ENCODE assay signal across 25 cellular contexts in genomic region chr14:98945611-98946570, GRCh38.
A peak's percentile ranks its signal among the peaks of the same experiment; 100 is the strongest.
DNase-seq lines count a peak whose midpoint lies in the region; ATAC-seq, FAIRE-seq and TF ChIP-seq lines count a peak whose summit lies in the region.
"Had no signal": no experiment of that assay in that cellular context is flagged by ENCODE, and none has a peak within 500 bp of the region (broad histone marks: within the 10 kb centered on the region; RNA-seq: fewer than 3 reads in every experiment).

No MANE protein-coding gene starts in this region.

- intact Hi-C loops in Right ventricle myocardium inferior (cut with DNase I): no loop called here
- intact Hi-C loops in activated T-helper 2 cell treated with anti-CD3 and anti-CD28 coated beads, Interferon-gamma antibody, Interleukin-2, Interleukin-4, amounts not matched to agents 10 μg/mL and 5 μg/mL and 100 μg/mL, durations not matched to agents 14 hours and 24 hours and 36 hours (cut with micrococcal nuclease): no loop called here

- peaks cover 0 to 5% of the 10 kb centered on the region in 2 donors for H3K4me1 ChIP-seq in right atrium auricular region
- H3K4me1 ChIP-seq in H1 (replicated peaks in 1 of 4; ENCODE audit: control insufficient read depth in 3 of 4, insufficient read depth in 4 of 4, low read length in 3 of 4): peaks cover 0 to 3% (median 0%) of the 10 kb centered on the region in 4 experiments; a peak in 2 of 7 replicates
- peaks cover 7% of the 10 kb centered on the region for H3K4me1 ChIP-seq in keratinocyte (ENCODE audit: control insufficient read depth, extremely low read depth, insufficient read depth, low read length)
- H3K4me1 ChIP-seq: uterus had no signal

- H3K23ac ChIP-seq in H1 (ENCODE audit: insufficient read length): no peak overlapping the region

- H3K4me1 Mint-ChIP-seq in activated T-helper 2 cell treated with anti-CD3 and anti-CD28 coated beads, Interferon-gamma antibody, Interleukin-2, Interleukin-4, amounts not matched to agents 10 μg/mL and 5 μg/mL and 100 μg/mL, durations not matched to agents 14 hours and 24 hours and 36 hours (ENCODE audit: low read depth): peaks cover 30% of the 10 kb centered on the region

- H3K36me3 Mint-ChIP-seq in activated T-helper 2 cell treated with anti-CD3 and anti-CD28 coated beads, Interferon-gamma antibody, Interleukin-2, Interleukin-4, amounts not matched to agents 10 μg/mL and 5 μg/mL and 100 μg/mL, durations not matched to agents 14 hours and 24 hours and 36 hours (ENCODE audit: low read depth): no peaks in the 10 kb centered on the region
- H3K36me3 Mint-ChIP-seq: activated naive CD4-positive, alpha-beta T cell treated with anti-CD3 and anti-CD28 coated beads, Interleukin-2, amount 10 ng/mL, durations not matched to agents 7 days and 5 days; stimulated activated effector memory CD8-positive, alpha-beta T cell treated with anti-CD3 and anti-CD28 coated beads, Interleukin-12 subunit alpha, Interleukin-12 subunit beta, amount 100 ng/mL, for 72 hours had no signal

- H3K9me1 ChIP-seq in keratinocyte (ENCODE audit: control insufficient read depth, extremely low read depth, insufficient read depth, low read length): no peaks in the 10 kb centered on the region

- no peak overlapping the region for H2BK5ac ChIP-seq in H1 (ENCODE audit: low read depth, low read length)

- H3K4me3 ChIP-seq in right atrium auricular region: no peak overlapping the region
- no peak overlapping the region for H3K4me3 ChIP-seq in H1 (ENCODE audit: extremely low read depth in 1 of 4, insufficient read depth in 2 of 4, low read depth in 3 of 4, low read length in 4 of 4)
- no peak overlapping the region for H3K4me3 ChIP-seq in keratinocyte (ENCODE audit: control insufficient read depth in 2 of 3, extremely low read depth in 1 of 3, insufficient read depth in 2 of 3, low read depth in 1 of 3, low read length in 3 of 3)
- H3K4me3 ChIP-seq: suprapubic skin, uterus had no signal

- CTCF ChIA-PET in H1 (lab: Charles Lee; ENCODE audit: partially characterized antibody): no interaction called here

- no peaks in the 10 kb centered on the region for H3K79me1 ChIP-seq in H1 (ENCODE audit: low read depth, low read length)

- no peak for TF ChIP-seq CTCF in right atrium auricular region (IDR thresholded peaks at IDR 0.05)
- no peak for TF ChIP-seq CTCF in H1 (IDR thresholded peaks at IDR 0.05; ENCODE audit: control extremely low read depth in 1 of 3, insufficient read depth in 1 of 3, low read depth in 1 of 3, low read length in 3 of 3)
- TF ChIP-seq CTCF in keratinocyte (optimal IDR thresholded peaks at IDR 0.05 in 1 of 3, IDR thresholded peaks at IDR 0.05 in 1 of 3, conservative IDR thresholded peaks at IDR 0.05 in 1 of 3; ENCODE audit: extremely low read depth in 1 of 3, insufficient read depth in 2 of 3, low read length in 3 of 3): no peak

- H3K27me3 Mint-ChIP-seq in activated T-helper 2 cell treated with anti-CD3 and anti-CD28 coated beads, Interferon-gamma antibody, Interleukin-2, Interleukin-4, amounts not matched to agents 10 μg/mL and 5 μg/mL and 100 μg/mL, durations not matched to agents 14 hours and 24 hours and 36 hours (ENCODE audit: low read depth): no peaks in the 10 kb centered on the region
- H3K27me3 Mint-ChIP-seq: central memory CD8-positive, alpha-beta T cell had no signal

- no peak overlapping the region for H3K4ac ChIP-seq in H1 (replicated peaks; ENCODE audit: insufficient read length, low read depth, low read length)

- H4K91ac ChIP-seq in H1 (replicated peaks; ENCODE audit: insufficient read length, low read length): no peak overlapping the region

- H4K20me1 ChIP-seq in H1 (replicated peaks in 1 of 2; ENCODE audit: control insufficient read depth in 1 of 2, insufficient read depth in 2 of 2, low read length in 2 of 2): no peaks in the 10 kb centered on the region
- no peaks in the 10 kb centered on the region for H4K20me1 ChIP-seq in keratinocyte (ENCODE audit: control insufficient read depth, extremely low read depth, insufficient read depth, low read length)

- no peak overlapping the region for H3K9ac ChIP-seq in H1 (replicated peaks in 1 of 4; ENCODE audit: extremely low read depth in 1 of 4, low read depth in 3 of 4, low read length in 3 of 4)
- no peak overlapping the region for H3K9ac ChIP-seq in keratinocyte (ENCODE audit: control insufficient read depth, extremely low read depth, insufficient read depth, low read length)

- H3K4me2 ChIP-seq in H1 (ENCODE audit: insufficient read depth in 1 of 2, low read depth in 2 of 2, low read length in 2 of 2) (no peak overlapping the region), keratinocyte (ENCODE audit: control insufficient read depth, extremely low read depth, insufficient read depth, low read depth, low read length) (no peak overlapping the region)

- H2BK120ac ChIP-seq in H1 (replicated peaks; ENCODE audit: low read depth, low read length): no peak overlapping the region

- no peak overlapping the region for H3K14ac ChIP-seq in H1 (ENCODE audit: insufficient read length)

- H2AK5ac ChIP-seq in H1 (ENCODE audit: low read depth, low read length): no peak overlapping the region

- H4K5ac ChIP-seq in H1 (ENCODE audit: insufficient read length, low read depth, low read length): no peak overlapping the region

- WGBS in H1 (ENCODE audit: extremely low coverage in 1 of 2, insufficient coverage in 1 of 2, insufficient read length in 1 of 2, insufficient replicate concordance in 2 of 2, low coverage in 1 of 2, low lambda C conversion rate in 2 of 2, missing lambda C conversion rate in 1 of 2), 2 experiments: 87% methylated on average over 23 of the region's 23 CpGs; no CpG with 5 or more reads in 1 of the 2 experiments

- dilution Hi-C loops in keratinocyte (cut with MboI; ENCODE audit: extremely low pct_ligation_motif_present, low sequenced_read_pairs): no loop called here

- H4K8ac ChIP-seq in H1 (ENCODE audit: extremely low read depth, insufficient read depth, low read length): no peak overlapping the region

- no peaks in the 10 kb centered on the region for H3K23me2 ChIP-seq in H1 (ENCODE audit: low read depth, low read length)

- H3K9me3 Mint-ChIP-seq in activated T-helper 2 cell treated with anti-CD3 and anti-CD28 coated beads, Interferon-gamma antibody, Interleukin-2, Interleukin-4, amounts not matched to agents 10 μg/mL and 5 μg/mL and 100 μg/mL, durations not matched to agents 14 hours and 24 hours and 36 hours: no peaks in the 10 kb centered on the region
- H3K9me3 Mint-ChIP-seq: activated naive CD4-positive, alpha-beta T cell treated with anti-CD3 and anti-CD28 coated beads, Interleukin-2, amount 10 ng/mL, durations not matched to agents 7 days and 5 days; activated T-cell treated with anti-CD3 and anti-CD28 coated beads, Interleukin-2, amount 50 U/mL, for 4 hours; central memory CD8-positive, alpha-beta T cell; stimulated activated effector memory CD8-positive, alpha-beta T cell treated with anti-CD3 and anti-CD28 coated beads, Interleukin-12 subunit alpha, Interleukin-12 subunit beta, amount 100 ng/mL, for 72 hours had no signal

- H3K79me2 ChIP-seq in H1 (ENCODE audit: control insufficient read depth in 1 of 2, insufficient read depth in 2 of 2, low read length in 2 of 2): no peaks in the 10 kb centered on the region
- H3K79me2 ChIP-seq in keratinocyte (ENCODE audit: control insufficient read depth, insufficient read depth, low read length): no peaks in the 10 kb centered on the region

- no peak for FAIRE-seq in H1 (lab: Jason Lieb, UNC)
- peak; percentile 13 for FAIRE-seq in keratinocyte (lab: Jason Lieb, UNC)
- FAIRE-seq: GM12892, TTC549 had no signal

- H2BK12ac ChIP-seq in H1 (ENCODE audit: low read depth, low read length): no peak overlapping the region

- no peak for TF ChIP-seq RAD21 in H1 (IDR thresholded peaks at IDR 0.05 in 1 of 2, conservative IDR thresholded peaks at IDR 0.05 in 1 of 2; ENCODE audit: low read depth in 2 of 2, low read length in 2 of 2)

- no peak overlapping the region for H3K4me3 Mint-ChIP-seq in activated T-helper 2 cell treated with anti-CD3 and anti-CD28 coated beads, Interferon-gamma antibody, Interleukin-2, Interleukin-4, amounts not matched to agents 10 μg/mL and 5 μg/mL and 100 μg/mL, durations not matched to agents 14 hours and 24 hours and 36 hours (ENCODE audit: low read depth)
- H3K4me3 Mint-ChIP-seq: activated CD8-positive, alpha-beta T cell treated with anti-CD3 and anti-CD28 coated beads, Interleukin-2, amount 10 ng/mL, durations not matched to agents 7 days and 5 days; activated naive CD4-positive, alpha-beta T cell treated with anti-CD3 and anti-CD28 coated beads, Interleukin-2, amount 10 ng/mL, durations not matched to agents 7 days and 5 days; activated T-cell treated with anti-CD3 and anti-CD28 coated beads, Interleukin-2, amount 50 U/mL, for 4 hours; central memory CD8-positive, alpha-beta T cell; stimulated activated effector memory CD8-positive, alpha-beta T cell treated with anti-CD3 and anti-CD28 coated beads, Interleukin-12 subunit alpha, Interleukin-12 subunit beta, amount 100 ng/mL, for 72 hours had no signal

- no peak for TF ChIP-seq POLR2A in H1 (IDR thresholded peaks at IDR 0.05; ENCODE audit: control extremely low read depth in 1 of 2, low read depth in 2 of 2, low read length in 2 of 2)

- H2AFZ ChIP-seq in H1 (ENCODE audit: low read length) (peak overlapping the region; percentile 57; the same call in 1 of the 2 replicates), keratinocyte (ENCODE audit: control insufficient read depth, low read length) (no peak overlapping the region)

- TF ChIP-seq EP300 in H1 (IDR thresholded peaks at IDR 0.05; ENCODE audit: borderline replicate concordance in 1 of 2, low read depth in 2 of 2, low read length in 2 of 2): no peak

- ATAC-seq in Right ventricle myocardium inferior (peak; percentile 54), GM18868 (IDR thresholded peaks at IDR 0.05; ENCODE audit: unreplicated experiment) (no peak), HG03039 (IDR thresholded peaks at IDR 0.05; ENCODE audit: unreplicated experiment) (no peak)
- ATAC-seq: activated CD8-positive, alpha-beta T cell treated with anti-CD3 and anti-CD28 coated beads, Interleukin-2, amount 10 ng/mL, durations not matched to agents 7 days and 5 days had no signal

- no peak for DNase-seq in Right ventricle myocardium inferior (ENCODE audit: missing footprints)
- DNase-seq in right atrium auricular region (ENCODE audit: low spot score): no peak
- no peak for DNase-seq in H1 (ENCODE audit: low read depth in 1 of 2, low spot score in 2 of 2)
- no peak for DNase-seq in keratinocyte (ENCODE audit: low read depth, low spot score)
- DNase-seq in activated T-helper 2 cell treated with anti-CD3 and anti-CD28 coated beads, Interferon-gamma antibody, Interleukin-2, Interleukin-4, amounts not matched to agents 10 μg/mL and 5 μg/mL and 100 μg/mL, durations not matched to agents 14 hours and 24 hours and 36 hours (ENCODE audit: low spot score): no peak
- no peak for DNase-seq in GF-D8 (lab: John Stamatoyannopoulos, UW)
- DNase-seq: activated CD4-positive, CD25-positive, alpha-beta regulatory T cell treated with anti-CD3 and anti-CD28 coated beads, Interleukin-2, amount 50 U/mL, for 72 hours; activated CD8-positive, alpha-beta T cell treated with anti-CD3 and anti-CD28 coated beads, Interleukin-2, amount 10 ng/mL, durations not matched to agents 7 days and 5 days; activated naive CD4-positive, alpha-beta T cell treated with anti-CD3 and anti-CD28 coated beads, Interleukin-2, amount 10 ng/mL, durations not matched to agents 7 days and 5 days; activated T-cell treated with anti-CD3 and anti-CD28 coated beads, Interleukin-2, amount 50 U/mL, for 4 hours; anterior cingulate cortex; DND-41; mesenchymal stem cell; NCI-H1436; NCI-H446 treated with DMSO at 0.1 percent for 48 hours; nucleus accumbens; stimulated activated CD4-positive, alpha-beta T cell treated with anti-CD3 and anti-CD28 coated beads, Interleukin-2, amount 100 ng/mL, for 48 hours; uterus had no signal

- no peak overlapping the region for H3K27ac ChIP-seq in right atrium auricular region
- H3K27ac ChIP-seq in H1 (ENCODE audit: low read depth, low read length): no peak overlapping the region
- no peak overlapping the region for H3K27ac ChIP-seq in keratinocyte (ENCODE audit: control insufficient read depth, insufficient read depth, low read length)
- H3K27ac ChIP-seq: suprapubic skin, uterus had no signal

- H3K36me3 ChIP-seq in right atrium auricular region (no peaks in the 10 kb centered on the region), H1 (ENCODE audit: control insufficient read depth in 2 of 4, insufficient read depth in 4 of 4, low read length in 3 of 4) (no peaks in the 10 kb centered on the region), keratinocyte (ENCODE audit: control insufficient read depth in 2 of 2, extremely low read depth in 1 of 2, insufficient read depth in 2 of 2, low read length in 2 of 2) (no peaks in the 10 kb centered on the region)
- H3K36me3 ChIP-seq: suprapubic skin, uterus had no signal

- H3K56ac ChIP-seq in H1 (replicated peaks; ENCODE audit: insufficient read length, low read depth, low read length): no peak overlapping the region

- H3K27me3 ChIP-seq in right atrium auricular region (no peaks in the 10 kb centered on the region), H1 (replicated peaks in 1 of 4; ENCODE audit: control insufficient read depth in 3 of 4, extremely low read depth in 1 of 4, insufficient read depth in 3 of 4, low read length in 3 of 4) (no peaks in the 10 kb centered on the region; a peak in 1 of 7 replicates), keratinocyte (ENCODE audit: control insufficient read depth, extremely low read depth, insufficient read depth, low read length) (no peaks in the 10 kb centered on the region)
- H3K27me3 ChIP-seq: suprapubic skin, uterus had no signal

- POLR2A ChIA-PET in H1 (lab: Charles Lee; ENCODE audit: partially characterized antibody): interaction anchor here (0.9 kb wide), 1 partner anchor 9 kb away, joined by 3 read pairs; no protein-coding TSS in a partner anchor

- H3K18ac ChIP-seq in H1 (ENCODE audit: extremely low read depth, low read length): 0 out of 2 replicates have a peak overlapping the region, but pooled peaks have one; percentile 4

- no peak overlapping the region for H2BK20ac ChIP-seq in H1 (ENCODE audit: low read length)

- H3K9me3 ChIP-seq in right atrium auricular region (no peaks in the 10 kb centered on the region), H1 (ENCODE audit: insufficient read depth in 2 of 2, low read depth in 1 of 2, low read length in 1 of 2) (no peaks in the 10 kb centered on the region), keratinocyte (ENCODE audit: control insufficient read depth, low read depth, low read length) (no peaks in the 10 kb centered on the region)
- H3K9me3 ChIP-seq: suprapubic skin, uterus had no signal

- no peak overlapping the region for H2BK15ac ChIP-seq in H1 (ENCODE audit: low read length)

- H3K27ac Mint-ChIP-seq in activated T-helper 2 cell treated with anti-CD3 and anti-CD28 coated beads, Interferon-gamma antibody, Interleukin-2, Interleukin-4, amounts not matched to agents 10 μg/mL and 5 μg/mL and 100 μg/mL, durations not matched to agents 14 hours and 24 hours and 36 hours: no peak overlapping the region
- H3K27ac Mint-ChIP-seq: activated CD8-positive, alpha-beta T cell treated with anti-CD3 and anti-CD28 coated beads, Interleukin-2, amount 10 ng/mL, durations not matched to agents 7 days and 5 days; activated naive CD4-positive, alpha-beta T cell treated with anti-CD3 and anti-CD28 coated beads, Interleukin-2, amount 10 ng/mL, durations not matched to agents 7 days and 5 days; stimulated activated effector memory CD8-positive, alpha-beta T cell treated with anti-CD3 and anti-CD28 coated beads, Interleukin-12 subunit alpha, Interleukin-12 subunit beta, amount 100 ng/mL, for 72 hours had no signal
